ENCODE assay signal across 12 cellular contexts in genomic region chr3:4935347-4935746, GRCh38. TPM values are rescaled to one million over a fixed set of nuclear protein-coding genes. Genes with fewer than 3 reads are reported as not detected.
A peak's percentile ranks its signal among the peaks of the same experiment; 100 is the strongest.
DNase-seq lines count a peak whose midpoint lies in the region; ATAC-seq and TF ChIP-seq lines count a peak whose summit lies in the region.
"Had no signal": no experiment of that assay in that cellular context is flagged by ENCODE, and none has a peak within 500 bp of the region (broad histone marks: within the 10 kb centered on the region; RNA-seq: fewer than 3 reads in every experiment).

No MANE protein-coding gene starts in this region.

- H3K4me3 ChIP-seq in astrocyte of the spinal cord (ENCODE audit: low read depth, low read length) (no peak overlapping the region), MG63 (no peak overlapping the region)
- H3K4me3 ChIP-seq: skin epidermis had no signal

- H3K36me3 ChIP-seq in MG63 = no peaks in the 10 kb centered on the region

- peak; percentile 10 for DNase-seq in astrocyte of the spinal cord (ENCODE audit: low read depth, low spot score)
- no peak for DNase-seq in mucosa of gallbladder (ENCODE audit: low spot score)
- no peak for DNase-seq in NCI-H146 (lab: John Stamatoyannopoulos, UW)
- no peak for DNase-seq in MG63
- DNase-seq: anterior cingulate cortex; CD4-positive, alpha-beta memory T cell; HCEC 1CT had no signal

- no peak for TF ChIP-seq CTCF in astrocyte of the spinal cord (IDR thresholded peaks at IDR 0.05; ENCODE audit: low read depth, low read length)

- no peaks in the 10 kb centered on the region for H3K27me3 ChIP-seq in MG63

- ATAC-seq in GM18499 (IDR thresholded peaks at IDR 0.05; ENCODE audit: insufficient read depth, unreplicated experiment) = peak; percentile 59
- ATAC-seq in GM19463 (IDR thresholded peaks at IDR 0.05; ENCODE audit: unreplicated experiment) = peak; percentile 60
- ATAC-seq in HG03280 (IDR thresholded peaks at IDR 0.05; ENCODE audit: unreplicated experiment) = peak; percentile 75
- ATAC-seq in HG02840 (IDR thresholded peaks at IDR 0.05; ENCODE audit: low FRiP score, unreplicated experiment) = no peak

- in situ Hi-C loops in astrocyte of the spinal cord (cut with HindIII; ENCODE audit: low sequenced_read_pairs) = no loop called here

- H3K9me3 ChIP-seq in MG63 = no peaks in the 10 kb centered on the region

RNA-seq across cellular contexts. Expression of gene BHLHE40, which starts 43.9 kb away (rescaled TPM):
- total RNA-seq in mucosa of gallbladder = 56.5 TPM
- total RNA-seq in MG63 (2014; rRNA removed; shearing (Covaris generic); ENCODE audit: low replicate concordance) = 2.6 TPM in 2 replicates

Comparison
In these comparisons a context has a peak if more than half of its experiments do, and no peak if none do; other contexts are left out.
1. RNA of gene BHLHE40, which starts 43.9 kb away (total RNA-seq): 56.5 TPM in mucosa of gallbladder (single experiment); 2.6 TPM in MG63; every median in the first group is over 10 times any median in the second.